ENCODE assay signal across 27 cellular contexts in the genomic region with DNA sequence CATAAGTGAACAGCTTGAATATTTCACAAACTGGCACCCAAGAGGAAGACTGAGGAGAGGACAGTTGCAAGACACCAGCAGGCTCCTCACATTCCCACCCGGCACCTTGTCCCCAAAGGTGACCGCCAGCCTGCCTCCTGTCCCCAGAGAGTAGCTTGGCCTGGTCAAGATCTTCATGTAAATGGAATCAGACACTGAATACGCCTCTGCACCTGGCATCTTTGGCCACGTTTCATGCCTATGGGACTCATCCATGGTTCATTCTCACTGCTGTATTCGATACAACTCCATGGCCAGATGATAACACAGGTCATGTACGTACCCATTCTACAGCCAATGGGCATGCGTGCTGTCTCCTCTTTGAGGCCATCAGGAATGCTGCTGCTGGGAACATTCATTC.
DNase-seq lines count a peak whose midpoint lies in the region; ATAC-seq and TF ChIP-seq lines count a peak whose summit lies in the region.
"Had no signal": no experiment of that assay in that cellular context is flagged by ENCODE, and none has a peak within 500 bp of the region (broad histone marks: within the 10 kb centered on the region; RNA-seq: fewer than 3 reads in every experiment).

No MANE protein-coding gene starts in this region.

- H3K9ac ChIP-seq in endodermal cell (ENCODE audit: extremely low read depth, low read length, poor library complexity, severe bottlenecking): no peak overlapping the region
- H3K9ac ChIP-seq: KMS-11, SK-N-SH had no signal

- no peaks in the 10 kb centered on the region for H3K36me3 ChIP-seq in transverse colon
- H3K36me3 ChIP-seq in endodermal cell (ENCODE audit: control insufficient read depth, insufficient read depth, low read length): no peaks in the 10 kb centered on the region
- H3K36me3 ChIP-seq: upper lobe of right lung had no signal

- no peak for TF ChIP-seq POLR2A in transverse colon (IDR thresholded peaks at IDR 0.05)

- no peaks in the 10 kb centered on the region for H3K9me3 Mint-ChIP-seq in activated naive CD8-positive, alpha-beta T cell treated with anti-CD3 and anti-CD28 coated beads for 36 hours
- no peaks in the 10 kb centered on the region for H3K9me3 Mint-ChIP-seq in dendritic cell treated with granulocyte-macrophage colony-stimulating factor and Interleukin-4, amounts not matched to agents 40 ng/mL and 50 ng/mL, for 4 days
- H3K9me3 Mint-ChIP-seq in naive thymus-derived CD8-positive, alpha-beta T cell: no peaks in the 10 kb centered on the region
- no peaks in the 10 kb centered on the region for H3K9me3 Mint-ChIP-seq in endodermal cell
- H3K9me3 Mint-ChIP-seq: T-helper 1 cell treated with Interleukin-12 subunit alpha and Interleukin-12 subunit beta and Interleukin-4 antibody, amounts not matched to agents 30 μg/mL and 1 μg/mL, for 36 hours had no signal

- 97 to 100% methylated on average over 2 to 7 of the region's 7 CpGs for WGBS in transverse colon (ENCODE audit: low coverage in 1 of 2), 2 donors
- 91 to 95% methylated on average over 7 of the region's 7 CpGs for WGBS in endodermal cell (ENCODE audit: insufficient coverage in 1 of 2, insufficient read length in 1 of 2), 2 experiments

- H3K9me3 ChIP-seq in transverse colon (no peaks in the 10 kb centered on the region), endodermal cell (ENCODE audit: control insufficient read depth, low read length) (no peaks in the 10 kb centered on the region)
- H3K9me3 ChIP-seq: body of pancreas, neutrophil, psoas muscle, SK-N-SH, upper lobe of right lung had no signal

- ATAC-seq in naive thymus-derived CD8-positive, alpha-beta T cell: no peak
- ATAC-seq in HG03159 (IDR thresholded peaks at IDR 0.05; ENCODE audit: unreplicated experiment): no peak
- ATAC-seq: foreskin keratinocyte, HCT116 had no signal

- TF ChIP-seq EP300 in transverse colon (IDR thresholded peaks at IDR 0.05; ENCODE audit: low read depth): no peak

- peak overlapping the region; percentile 67 for H3K27ac Mint-ChIP-seq in activated naive CD8-positive, alpha-beta T cell treated with anti-CD3 and anti-CD28 coated beads for 36 hours
- peak overlapping the region; percentile 29 for H3K27ac Mint-ChIP-seq in dendritic cell treated with granulocyte-macrophage colony-stimulating factor and Interleukin-4, amounts not matched to agents 40 ng/mL and 50 ng/mL, for 4 days
- H3K27ac Mint-ChIP-seq in naive thymus-derived CD8-positive, alpha-beta T cell: peak overlapping the region in 9 of 10 donors; percentile 31 to 96 (median 87)
- no peak overlapping the region for H3K27ac Mint-ChIP-seq in endodermal cell
- H3K27ac Mint-ChIP-seq: T-helper 1 cell treated with Interleukin-12 subunit alpha and Interleukin-12 subunit beta and Interleukin-4 antibody, amounts not matched to agents 30 μg/mL and 1 μg/mL, for 36 hours had no signal

- no peak overlapping the region for H3K4me3 Mint-ChIP-seq in activated naive CD8-positive, alpha-beta T cell treated with anti-CD3 and anti-CD28 coated beads for 36 hours
- H3K4me3 Mint-ChIP-seq in dendritic cell treated with granulocyte-macrophage colony-stimulating factor and Interleukin-4, amounts not matched to agents 40 ng/mL and 50 ng/mL, for 4 days: no peak overlapping the region
- peak overlapping the region in 3 of 10 donors; percentile 12 to 19 (median 14) for H3K4me3 Mint-ChIP-seq in naive thymus-derived CD8-positive, alpha-beta T cell
- no peak overlapping the region for H3K4me3 Mint-ChIP-seq in endodermal cell
- H3K4me3 Mint-ChIP-seq: T-helper 1 cell treated with Interleukin-12 subunit alpha and Interleukin-12 subunit beta and Interleukin-4 antibody, amounts not matched to agents 30 μg/mL and 1 μg/mL, for 36 hours had no signal

- peaks cover 69 to 85% (median 81%) of the 10 kb centered on the region in 4 donors for H3K4me1 ChIP-seq in transverse colon
- peaks cover 18% of the 10 kb centered on the region for H3K4me1 ChIP-seq in endodermal cell (ENCODE audit: control insufficient read depth, insufficient read depth, low read length)
- H3K4me1 ChIP-seq: foreskin keratinocyte had no signal

- in situ Hi-C loops in transverse colon (cut with MboI; ENCODE audit: low pct_ligation_motif_present in 1 of 4, low pct_unique_long_range_greater_than_20kb in 1 of 4, low sequenced_read_pairs in 3 of 4): no loop called here

- TF ChIP-seq CTCF in transverse colon (IDR thresholded peaks at IDR 0.05) (no peak), endodermal cell (conservative IDR thresholded peaks at IDR 0.05) (no peak)

- no peak overlapping the region for H3K4me3 ChIP-seq in transverse colon
- H3K4me3 ChIP-seq in endodermal cell (ENCODE audit: low read length): no peak overlapping the region
- H3K4me3 ChIP-seq: body of pancreas, psoas muscle, upper lobe of right lung had no signal

- H3K27me3 ChIP-seq in transverse colon (no peaks in the 10 kb centered on the region), endodermal cell (ENCODE audit: control insufficient read depth, insufficient read depth, low read length, poor library complexity, severe bottlenecking) (no peaks in the 10 kb centered on the region)
- H3K27me3 ChIP-seq: body of pancreas, foreskin keratinocyte, neutrophil, upper lobe of right lung had no signal

- peaks cover 10% of the 10 kb centered on the region for H3K36me3 Mint-ChIP-seq in activated naive CD8-positive, alpha-beta T cell treated with anti-CD3 and anti-CD28 coated beads for 36 hours
- peaks cover 67% of the 10 kb centered on the region for H3K36me3 Mint-ChIP-seq in dendritic cell treated with granulocyte-macrophage colony-stimulating factor and Interleukin-4, amounts not matched to agents 40 ng/mL and 50 ng/mL, for 4 days (ENCODE audit: low read depth)
- H3K36me3 Mint-ChIP-seq in naive thymus-derived CD8-positive, alpha-beta T cell: peaks cover 0 to 6% (median 4%) of the 10 kb centered on the region in 3 donors
- H3K36me3 Mint-ChIP-seq in endodermal cell (ENCODE audit: low read depth): no peaks in the 10 kb centered on the region

- no peak for DNase-seq in activated naive CD8-positive, alpha-beta T cell treated with anti-CD3 and anti-CD28 coated beads for 36 hours
- DNase-seq in naive thymus-derived CD8-positive, alpha-beta T cell: no peak
- no peak for DNase-seq in transverse colon
- DNase-seq in islet precursor cell: no peak
- no peak for DNase-seq in endodermal cell
- DNase-seq: activated gamma-delta T cell; activated T-cell treated with anti-CD3 and anti-CD28 coated beads for 4 hours; Calu3; DMS79 treated with DMSO at 0.1 percent for 48 hours; effector memory CD4-positive, alpha-beta T cell; foreskin keratinocyte; MM.1S; NCI-H1417; NCI-H2081 treated with DMSO at 0.1 percent for 48 hours; NCI-H226; NCI-H69; psoas muscle; SK-N-SH; upper lobe of right lung had no signal

- no peaks in the 10 kb centered on the region for H3K27me3 Mint-ChIP-seq in activated naive CD8-positive, alpha-beta T cell treated with anti-CD3 and anti-CD28 coated beads for 36 hours
- no peaks in the 10 kb centered on the region for H3K27me3 Mint-ChIP-seq in dendritic cell treated with granulocyte-macrophage colony-stimulating factor and Interleukin-4, amounts not matched to agents 40 ng/mL and 50 ng/mL, for 4 days
- no peaks in the 10 kb centered on the region for H3K27me3 Mint-ChIP-seq in naive thymus-derived CD8-positive, alpha-beta T cell
- H3K27me3 Mint-ChIP-seq in endodermal cell (ENCODE audit: insufficient read depth): no peaks in the 10 kb centered on the region

- H3K27ac ChIP-seq in transverse colon: peak overlapping the region; percentile 86 to 91 (median 86)
- H3K27ac ChIP-seq in endodermal cell (ENCODE audit: low read depth, low read length): no peak overlapping the region
- H3K27ac ChIP-seq: C4-2B, foreskin keratinocyte, KMS-11, neutrophil, psoas muscle, upper lobe of right lung had no signal

- POLR2A ChIA-PET in naive thymus-derived CD8-positive, alpha-beta T cell (lab: Charles Lee): no interaction called here

- intact Hi-C loops in dendritic cell treated with granulocyte-macrophage colony-stimulating factor and Interleukin-4, amounts not matched to agents 40 ng/mL and 50 ng/mL, for 4 days (cut with micrococcal nuclease): no loop called here
- intact Hi-C loops in transverse colon (cut with DNase I; ENCODE audit: low total_unique reads): no loop called here

- H3K4me1 Mint-ChIP-seq in activated naive CD8-positive, alpha-beta T cell treated with anti-CD3 and anti-CD28 coated beads for 36 hours: peaks cover 41% of the 10 kb centered on the region
- peaks cover 60% of the 10 kb centered on the region for H3K4me1 Mint-ChIP-seq in dendritic cell treated with granulocyte-macrophage colony-stimulating factor and Interleukin-4, amounts not matched to agents 40 ng/mL and 50 ng/mL, for 4 days (ENCODE audit: low read depth)
- H3K4me1 Mint-ChIP-seq in naive thymus-derived CD8-positive, alpha-beta T cell: peaks cover 31 to 61% (median 49%) of the 10 kb centered on the region in 4 donors
- H3K4me1 Mint-ChIP-seq in endodermal cell: peaks cover 17% of the 10 kb centered on the region
